In the genomic region with DNA sequence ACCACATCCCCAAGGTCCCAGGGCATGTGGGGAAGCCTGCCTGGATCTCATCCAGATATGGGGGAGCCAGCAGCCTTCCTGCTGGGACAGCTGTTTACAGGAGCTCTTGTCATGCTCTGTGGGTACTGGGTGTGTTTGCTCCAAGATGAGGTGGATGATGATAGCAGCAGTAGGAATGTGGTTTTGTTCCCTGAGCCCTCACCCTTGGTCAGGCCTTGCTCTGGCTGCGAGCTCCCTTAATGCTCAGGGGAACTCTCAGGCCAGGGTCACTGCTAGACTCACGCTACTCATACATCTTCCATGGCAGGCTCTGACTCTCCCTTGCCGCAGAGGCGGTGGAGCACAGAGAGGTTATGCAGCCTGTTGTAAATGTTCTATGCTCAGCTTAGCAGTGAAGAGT, we compare ENCODE assay signal across 28 cellular contexts.
DNase-seq lines count a peak whose midpoint lies in the region; FAIRE-seq and TF ChIP-seq lines count a peak whose summit lies in the region.
"Had no signal": no experiment of that assay in that cellular context is flagged by ENCODE, and none has a peak within 500 bp of the region (broad histone marks: within the 10 kb centered on the region; RNA-seq: fewer than 3 reads in every experiment).

No MANE protein-coding gene starts in this region.

- H3K27me3 ChIP-seq in astrocyte (ENCODE audit: insufficient read depth, low read length) (no peaks in the 10 kb centered on the region), mesenchymal stem cell (ENCODE audit: control insufficient read depth in 1 of 2, insufficient read depth in 1 of 2, low read length in 2 of 2) (no peaks in the 10 kb centered on the region)
- H3K27me3 ChIP-seq: body of pancreas, colonic mucosa, left lung, neutrophil, right atrium auricular region, SJSA1, testis had no signal

- H3K4me1 ChIP-seq in astrocyte (ENCODE audit: insufficient read depth, low read length) (peaks cover 12% of the 10 kb centered on the region), mesenchymal stem cell (ENCODE audit: control insufficient read depth, insufficient read depth, low read depth, low read length) (no peaks in the 10 kb centered on the region)
- H3K4me1 ChIP-seq: body of pancreas, Caco-2, colonic mucosa, left lung, right atrium auricular region, SJSA1, testis had no signal

- no peak overlapping the region for H3K27ac Mint-ChIP-seq in astrocyte (ENCODE audit: unreplicated experiment)
- H3K27ac Mint-ChIP-seq: activated CD8-positive, alpha-beta T cell treated with anti-CD3 and anti-CD28 coated beads, Interleukin-2, amount 10 ng/mL, durations not matched to agents 7 days and 5 days; B cell; endodermal cell had no signal

- DNase-seq in LHCN-M2 (ENCODE audit: low read depth) (peak; percentile 96), astrocyte (ENCODE audit: low read depth) (peak; percentile 99), glomerular visceral epithelial cell (ENCODE audit: extremely low spot score) (peak; percentile 1), stromal cell of bone marrow (ENCODE audit: low read depth) (peak; percentile 3), erythroblast (lab: John Stamatoyannopoulos, UW) (no peak), mesenchymal stem cell (no peak)
- DNase-seq in activated CD4-positive, alpha-beta T cell treated with anti-CD3 and anti-CD28 coated beads, Interleukin-2, amount 50 U/mL, for 48 hours = no peak
- DNase-seq: activated CD4-positive, CD25-positive, alpha-beta regulatory T cell; activated CD8-positive, alpha-beta T cell treated with anti-CD3 and anti-CD28 coated beads, Interleukin-2, amount 10 ng/mL, durations not matched to agents 7 days and 5 days; activated naive CD4-positive, alpha-beta T cell treated with anti-CD3 and anti-CD28 coated beads, Interleukin-2, amount 50 U/mL, for 16 hours; activated T-cell treated with anti-CD3 and anti-CD28 coated beads, Interleukin-2, amount 50 U/mL, for 48 hours; body of pancreas; Caco-2; colonic mucosa; endodermal cell; left lung; mucosa of descending colon; NCI-H1105 treated with DMSO at 0.1 percent for 48 hours; NCI-H2107; NCI-H524 treated with DMSO at 0.1 percent for 48 hours; OCI-M1; stimulated activated CD4-positive, alpha-beta T cell treated with anti-CD3 and anti-CD28 coated beads, Interleukin-15, amount 100 ng/mL, for 24 hours; T-helper 2 cell; testis had no signal

- H3K9ac ChIP-seq in astrocyte (ENCODE audit: low read length) (peak overlapping the region; percentile 18), mesenchymal stem cell (ENCODE audit: low read length) (no peak overlapping the region)

- no peak overlapping the region for H2BK5ac ChIP-seq in mesenchymal stem cell (ENCODE audit: low read depth, low read length, poor library complexity, severe bottlenecking)

- no peaks in the 10 kb centered on the region for H4K20me1 ChIP-seq in astrocyte (ENCODE audit: insufficient read depth, low read length)

- H4K8ac ChIP-seq in mesenchymal stem cell (ENCODE audit: low read length) = no peak overlapping the region

- FAIRE-seq in astrocyte (lab: Jason Lieb, UNC) = no peak

- H3K4me2 ChIP-seq in astrocyte (ENCODE audit: low read length) = peak overlapping the region; percentile 27
- no peak overlapping the region for H3K4me2 ChIP-seq in mesenchymal stem cell (ENCODE audit: low read length, poor library complexity, severe bottlenecking)

- H3K23ac ChIP-seq in mesenchymal stem cell (ENCODE audit: low read length in 2 of 2) = no peak overlapping the region

- H3K4me3 ChIP-seq in astrocyte (ENCODE audit: insufficient read depth, low read depth, low read length) (no peak overlapping the region), mesenchymal stem cell (ENCODE audit: insufficient read depth in 1 of 2, low read depth in 1 of 2, low read length in 2 of 2) (no peak overlapping the region)
- H3K4me3 ChIP-seq: body of pancreas, colonic mucosa, left lung, mucosa of descending colon, right atrium auricular region, SJSA1, testis had no signal

- H3K36me3 ChIP-seq in astrocyte (ENCODE audit: insufficient read depth, low read length) (no peaks in the 10 kb centered on the region), mesenchymal stem cell (ENCODE audit: control insufficient read depth in 1 of 2, insufficient read depth in 2 of 2, low read depth in 1 of 2, low read length in 2 of 2) (no peaks in the 10 kb centered on the region)
- H3K36me3 ChIP-seq: colonic mucosa, left lung, neutrophil, right atrium auricular region, SJSA1 had no signal

- H3K4ac ChIP-seq in mesenchymal stem cell (ENCODE audit: low read depth in 1 of 2, low read length in 2 of 2) = no peak overlapping the region

- H2AFZ ChIP-seq in astrocyte (ENCODE audit: low read depth, low read length) (no peak overlapping the region), mesenchymal stem cell (ENCODE audit: low read depth, low read length) (no peak overlapping the region)

- H2BK12ac ChIP-seq in mesenchymal stem cell (ENCODE audit: low read length in 2 of 2) = no peak overlapping the region

- no peak overlapping the region for H3K18ac ChIP-seq in mesenchymal stem cell (ENCODE audit: low read depth in 1 of 2, low read length in 2 of 2)

- H3K27ac ChIP-seq in astrocyte (ENCODE audit: low read depth, low read length) (peak overlapping the region; percentile 41), mesenchymal stem cell (ENCODE audit: low read length, poor library complexity, severe bottlenecking) (no peak overlapping the region)
- H3K27ac ChIP-seq: body of pancreas, colonic mucosa, left lung, neutrophil, right atrium auricular region, SJSA1, testis had no signal

- H3K36me3 Mint-ChIP-seq in astrocyte (ENCODE audit: low read depth, unreplicated experiment) = no peaks in the 10 kb centered on the region

- H3K4me3 Mint-ChIP-seq in astrocyte (ENCODE audit: unreplicated experiment) = no peak overlapping the region
- H3K4me3 Mint-ChIP-seq: activated CD8-positive, alpha-beta T cell treated with anti-CD3 and anti-CD28 coated beads, Interleukin-2, amount 10 ng/mL, durations not matched to agents 7 days and 5 days; B cell; endodermal cell had no signal

- no peaks in the 10 kb centered on the region for H3K9me3 ChIP-seq in astrocyte (ENCODE audit: insufficient read depth, low read depth, low read length)
- no peaks in the 10 kb centered on the region for H3K9me3 ChIP-seq in mesenchymal stem cell (ENCODE audit: control insufficient read depth, low read length)
- H3K9me3 ChIP-seq: body of pancreas, Caco-2, colonic mucosa, left lung, neutrophil, right atrium auricular region, SJSA1, testis had no signal

- no peaks in the 10 kb centered on the region for H3K79me1 ChIP-seq in mesenchymal stem cell (replicated peaks; ENCODE audit: low read length, poor library complexity, severe bottlenecking)

- no peak for TF ChIP-seq CTCF in astrocyte (IDR thresholded peaks at IDR 0.05; ENCODE audit: insufficient read depth, low read depth, low read length)

- no peak overlapping the region for H4K91ac ChIP-seq in mesenchymal stem cell (ENCODE audit: low read length)

- no peak overlapping the region for H2AK5ac ChIP-seq in mesenchymal stem cell (ENCODE audit: low read length, severe bottlenecking)

- H3K79me2 ChIP-seq in astrocyte (ENCODE audit: insufficient read depth, low read length) = no peaks in the 10 kb centered on the region

- TF ChIP-seq POLR2A in erythroblast (IDR thresholded peaks at IDR 0.05; ENCODE audit: low read length) = no peak

- no peak overlapping the region for H2BK120ac ChIP-seq in mesenchymal stem cell (ENCODE audit: low read depth, low read length)

- 56% methylated on average over 4 of the region's 4 CpGs for WGBS in mesenchymal stem cell

- H2BK15ac ChIP-seq in mesenchymal stem cell (ENCODE audit: low read depth, poor library complexity, severe bottlenecking) = no peak overlapping the region

- peaks cover 1% of the 10 kb centered on the region for H3K9me3 Mint-ChIP-seq in astrocyte (ENCODE audit: unreplicated experiment)

- H3K14ac ChIP-seq in mesenchymal stem cell (ENCODE audit: low read length in 2 of 2) = no peak overlapping the region

- no peaks in the 10 kb centered on the region for H3K27me3 Mint-ChIP-seq in astrocyte (ENCODE audit: low read depth, unreplicated experiment)
- H3K27me3 Mint-ChIP-seq: B cell had no signal

- no peaks in the 10 kb centered on the region for H3K4me1 Mint-ChIP-seq in astrocyte (ENCODE audit: low read depth, unreplicated experiment)
- H3K4me1 Mint-ChIP-seq: B cell had no signal

Comparison
In these comparisons a context has a peak if more than half of its experiments do, and no peak if none do; other contexts are left out.
1. DNase-seq: peak in LHCN-M2 (single experiment), astrocyte (single experiment), glomerular visceral epithelial cell (single experiment) and stromal cell of bone marrow (single experiment); none in erythroblast (0 of 2), activated CD4-positive, alpha-beta T cell treated with anti-CD3 and anti-CD28 coated beads, Interleukin-2, amount 50 U/mL, for 48 hours (0 of 2) and mesenchymal stem cell (single experiment).